In genomic region chr2:75598572-75599155, GRCh38 we compare ENCODE assay signal across 29 cellular contexts. TPM values are rescaled to one million over a fixed set of nuclear protein-coding genes. Genes with fewer than 3 reads are reported as not detected.
"Had no signal": no experiment of that assay in that cellular context is flagged by ENCODE, and none has a peak within 500 bp of the region (broad histone marks: within the 10 kb centered on the region; RNA-seq: fewer than 3 reads in every experiment).

No MANE protein-coding gene starts in this region.

- H3K4me2 ChIP-seq: SK-N-SH had no signal

- H3K9ac ChIP-seq: SK-N-SH had no signal

- H3K4me1 ChIP-seq: SJCRH30 had no signal

- H3K36me3 ChIP-seq: brain microvascular endothelial cell, cardiac muscle cell, Peyer's patch, SJCRH30 had no signal

- H3K27ac ChIP-seq: brain microvascular endothelial cell, cardiac muscle cell, Peyer's patch, RWPE1, SJCRH30, VCaP had no signal

- ATAC-seq: activated CD4-positive, alpha-beta T cell treated with anti-CD3 and anti-CD28 coated beads for 36 hours; activated T-cell treated with anti-CD3 and anti-CD28 coated beads, Interleukin-2, amount 50 U/mL, for 72 hours had no signal

- DNase-seq: activated CD4-positive, alpha-beta memory T cell treated with anti-CD3 and anti-CD28 coated beads, Interleukin-2, amount 10 ng/mL, durations not matched to agents 7 days and 5 days; activated CD4-positive, alpha-beta T cell treated with anti-CD3 and anti-CD28 coated beads for 36 hours; activated CD4-positive, alpha-beta T cell treated with anti-CD3 and anti-CD28 coated beads, Interleukin-2, amount 50 U/mL, for 1 hour; activated gamma-delta T cell treated with Interleukin-2 at 50 U/mL for 16 hours; activated naive CD4-positive, alpha-beta T cell treated with anti-CD3 and anti-CD28 coated beads, Interleukin-2, amount 10 ng/mL, durations not matched to agents 7 days and 5 days; activated naive CD8-positive, alpha-beta T cell treated with anti-CD3 and anti-CD28 coated beads for 36 hours; activated T-cell treated with anti-CD3 and anti-CD28 coated beads for 4 hours; activated T-cell treated with anti-CD3 and anti-CD28 coated beads, Interleukin-2, amount 50 U/mL, for 72 hours; brain microvascular endothelial cell; NCI-H1092; NCI-H1417; NCI-H1930; NCI-H2171; NCI-H2227 treated with DMSO at 0.1 percent for 48 hours; NCI-H446 treated with DMSO at 0.1 percent for 48 hours; NCI-H524 treated with DMSO at 0.1 percent for 48 hours; NCI-H748 treated with DMSO at 0.1 percent for 48 hours; NK-92 treated with Interleukin-12 subunit alpha and Interleukin-12 subunit beta, amount 100 ng/mL, for 24 hours; Peyer's patch; Right ventricle myocardium superior; SJCRH30; SK-N-SH; T-helper 1 cell had no signal

- H3K9me3 ChIP-seq: Peyer's patch, SJCRH30, SK-N-SH had no signal

- H3K27me3 ChIP-seq: brain microvascular endothelial cell, cardiac muscle cell, Peyer's patch, SJCRH30 had no signal

- H3K4me3 ChIP-seq: cardiac muscle cell, Peyer's patch, SJCRH30 had no signal

RNA-seq across cellular contexts. Expression of gene EVA1A, which starts 37.9 kb away (rescaled TPM):
- total RNA-seq: activated CD4-positive, alpha-beta memory T cell treated with anti-CD3 and anti-CD28 coated beads, Interleukin-2, amount 10 ng/mL, durations not matched to agents 7 days and 5 days; activated CD8-positive, alpha-beta memory T cell treated with anti-CD3 and anti-CD28 coated beads for 36 hours; activated T-helper 2 cell treated with anti-CD3 and anti-CD28 coated beads, Interferon-gamma antibody, Interleukin-2, Interleukin-4, amounts not matched to agents 10 μg/mL and 5 μg/mL and 100 μg/mL, durations not matched to agents 14 hours and 24 hours and 36 hours; SJCRH30; T-helper 2 cell treated with Interferon-gamma antibody and Interleukin-4, amounts not matched to agents 100 ng/mL and 5 ng/mL, for 36 hours had no signal
